21 cellular contexts compared by ENCODE assay signal in the genomic region with DNA sequence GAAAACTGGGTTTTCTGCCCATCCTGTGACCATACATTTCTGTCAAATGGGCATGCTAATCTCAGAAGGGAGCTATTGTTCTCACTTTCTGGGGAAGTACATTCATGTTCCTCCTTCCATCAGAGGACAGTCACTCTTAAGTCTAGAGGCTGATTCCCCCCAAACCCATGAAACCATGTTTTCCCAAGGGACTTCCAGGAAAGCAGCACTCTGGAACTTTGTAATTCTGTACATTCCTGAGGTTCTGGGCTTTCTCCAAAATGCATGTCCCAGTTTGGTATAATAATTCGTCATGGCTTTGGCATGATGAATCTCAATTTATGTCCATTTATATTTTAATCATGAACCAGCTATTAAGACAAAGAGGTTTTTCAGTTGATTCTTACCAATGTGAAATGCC.
DNase-seq lines count a peak whose midpoint lies in the region; ATAC-seq, FAIRE-seq and TF ChIP-seq lines count a peak whose summit lies in the region.
"Had no signal": no experiment of that assay in that cellular context is flagged by ENCODE, and none has a peak within 500 bp of the region (broad histone marks: within the 10 kb centered on the region; RNA-seq: fewer than 3 reads in every experiment).

No MANE protein-coding gene starts in this region.

- H3K27me3 ChIP-seq in bronchial epithelial cell (ENCODE audit: control insufficient read depth, insufficient read depth, low read length): no peaks in the 10 kb centered on the region
- H3K27me3 ChIP-seq: upper lobe of right lung had no signal

- FAIRE-seq in bronchial epithelial cell (lab: Jason Lieb, UNC): no peak
- FAIRE-seq: colon, GM12878, islet of Langerhans had no signal

- DNase-seq in AG08395 (ENCODE audit: low spot score) (peak; percentile 68), LHCN-M2 (ENCODE audit: low read depth) (peak; percentile 93), bronchial epithelial cell (ENCODE audit: low read depth) (peak; percentile 23), glutamatergic neuron (no peak), left cardiac atrium (no peak)
- DNase-seq in stimulated activated CD4-positive, alpha-beta T cell treated with anti-CD3 and anti-CD28 coated beads, Interleukin-2, amount 100 ng/mL, for 48 hours: no peak
- DNase-seq: activated B cell treated with CpG ODN at 0.5 μM for 24 hours; activated CD8-positive, alpha-beta memory T cell treated with anti-CD3 and anti-CD28 coated beads for 24 hours; head of caudate nucleus; natural killer cell; NCI-H1694; NCI-H510A; SHP77; stimulated activated naive CD4-positive, alpha-beta T cell; T-helper 17 cell; upper lobe of right lung had no signal

- H3K27ac Mint-ChIP-seq in glutamatergic neuron (ENCODE audit: unreplicated experiment): peak overlapping the region; percentile 72
- H3K27ac Mint-ChIP-seq: activated B cell treated with CpG ODN at 0.5 μM for 24 hours, natural killer cell, T-helper 17 cell had no signal

- H3K4me3 Mint-ChIP-seq in glutamatergic neuron (ENCODE audit: unreplicated experiment): no peak overlapping the region
- H3K4me3 Mint-ChIP-seq: activated B cell treated with CpG ODN at 0.5 μM for 24 hours, natural killer cell, T-helper 17 cell had no signal

- no peaks in the 10 kb centered on the region for H3K36me3 Mint-ChIP-seq in glutamatergic neuron (ENCODE audit: unreplicated experiment)
- H3K36me3 Mint-ChIP-seq: natural killer cell had no signal

- no peaks in the 10 kb centered on the region for H3K36me3 ChIP-seq in bronchial epithelial cell (ENCODE audit: control insufficient read depth, insufficient read depth, low read length)
- H3K36me3 ChIP-seq: upper lobe of right lung had no signal

- no peak for TF ChIP-seq CTCF in bronchial epithelial cell (IDR thresholded peaks at IDR 0.05; ENCODE audit: insufficient read depth, low read length, severe bottlenecking)
- no peak for TF ChIP-seq CTCF in glutamatergic neuron (IDR thresholded peaks at IDR 0.05; ENCODE audit: partially characterized antibody, unreplicated experiment)

- H3K9me3 Mint-ChIP-seq in glutamatergic neuron (ENCODE audit: unreplicated experiment): peaks cover 7% of the 10 kb centered on the region
- H3K9me3 Mint-ChIP-seq: activated B cell treated with CpG ODN at 0.5 μM for 24 hours, natural killer cell had no signal

- peaks cover 3% of the 10 kb centered on the region for H3K27me3 Mint-ChIP-seq in glutamatergic neuron (ENCODE audit: unreplicated experiment)
- H3K27me3 Mint-ChIP-seq: activated B cell treated with CpG ODN at 0.5 μM for 24 hours had no signal

- intact Hi-C loops in left cardiac atrium (cut with DNase I): no loop called here

- H3K4me3 ChIP-seq in bronchial epithelial cell (ENCODE audit: low read depth, low read length): no peak overlapping the region
- H3K4me3 ChIP-seq: GM12878, upper lobe of right lung had no signal

- peaks cover 56% of the 10 kb centered on the region for H3K4me1 Mint-ChIP-seq in glutamatergic neuron (ENCODE audit: low read depth, unreplicated experiment)
- H3K4me1 Mint-ChIP-seq: activated B cell treated with CpG ODN at 0.5 μM for 24 hours, natural killer cell, T-helper 17 cell had no signal

- ATAC-seq in GM21723 (IDR thresholded peaks at IDR 0.05; ENCODE audit: unreplicated experiment): no peak
- ATAC-seq in left cardiac atrium: no peak
- ATAC-seq in GM21526 (IDR thresholded peaks at IDR 0.05; ENCODE audit: low FRiP score, unreplicated experiment): no peak
- ATAC-seq: GM12878, natural killer cell, T-helper 17 cell, upper lobe of right lung had no signal

Comparison
In these comparisons a context has a peak if more than half of its experiments do, and no peak if none do; other contexts are left out.
1. DNase-seq: peak in AG08395 (single experiment), LHCN-M2 (single experiment) and bronchial epithelial cell (single experiment); none in glutamatergic neuron (single experiment), left cardiac atrium (single experiment) and stimulated activated CD4-positive, alpha-beta T cell treated with anti-CD3 and anti-CD28 coated beads, Interleukin-2, amount 100 ng/mL, for 48 hours (0 of 2).